21 cellular contexts compared by ENCODE assay signal in the genomic region with DNA sequence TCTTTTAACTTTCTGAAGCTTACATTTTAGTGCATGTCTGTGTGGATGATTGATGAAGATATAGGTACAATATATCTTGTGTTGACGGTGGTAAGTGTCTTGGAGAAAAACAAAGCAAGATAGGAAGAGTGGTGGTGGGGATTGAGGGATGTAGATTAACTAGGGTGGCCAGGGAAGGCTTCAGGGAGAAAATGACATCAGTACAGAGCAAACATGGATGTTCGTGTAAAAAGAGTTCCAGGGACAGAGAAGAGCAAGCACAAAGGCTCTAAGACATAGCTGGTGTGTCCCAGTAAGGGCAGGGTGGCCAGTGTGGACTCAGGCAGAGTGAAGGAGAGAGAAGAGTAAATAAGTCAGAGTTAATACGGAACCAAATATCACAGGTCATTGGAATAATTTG. TPM values are rescaled to one million over a fixed set of nuclear protein-coding genes. Genes with fewer than 3 reads are reported as not detected.
DNase-seq lines count a peak whose midpoint lies in the region; ATAC-seq, FAIRE-seq and TF ChIP-seq lines count a peak whose summit lies in the region.
"Had no signal": no experiment of that assay in that cellular context is flagged by ENCODE, and none has a peak within 500 bp of the region (broad histone marks: within the 10 kb centered on the region; RNA-seq: fewer than 3 reads in every experiment).

No MANE protein-coding gene starts in this region.

- H3K36me3 Mint-ChIP-seq in activated T-helper 17 cell treated with anti-CD3 and anti-CD28 coated beads, Interleukin-2, amount 50 U/mL, for 72 hours (ENCODE audit: low read depth) = peaks cover 7% of the 10 kb centered on the region

- no peak overlapping the region for H3K9ac ChIP-seq in mammary epithelial cell (ENCODE audit: insufficient read depth, low read length)
- no peak overlapping the region for H3K9ac ChIP-seq in H1 (replicated peaks in 1 of 4; ENCODE audit: extremely low read depth in 1 of 4, low read depth in 3 of 4, low read length in 3 of 4)
- H3K9ac ChIP-seq: BLaER1 treated with 17β-estradiol and CSF1 and Interleukin-3, amounts not matched to agents 10 nM and 100 nM had no signal

- H3K27me3 ChIP-seq in mammary epithelial cell (ENCODE audit: insufficient read depth, low read length) = no peaks in the 10 kb centered on the region
- H3K27me3 ChIP-seq in breast epithelium = no peaks in the 10 kb centered on the region
- H3K27me3 ChIP-seq in H1 (replicated peaks in 1 of 4; ENCODE audit: control insufficient read depth in 3 of 4, extremely low read depth in 1 of 4, insufficient read depth in 3 of 4, low read length in 3 of 4) = no peaks in the 10 kb centered on the region; a peak in 1 of 7 replicates
- H3K27me3 ChIP-seq: BLaER1 treated with 17β-estradiol and CSF1 and Interleukin-3, amounts not matched to agents 10 nM and 100 nM had no signal

- in situ Hi-C loops in mammary epithelial cell (cut with MboI; ENCODE audit: low sequenced_read_pairs in 2 of 2) = no loop called here

- no peak overlapping the region for H3K23ac ChIP-seq in H1 (ENCODE audit: insufficient read length)

- no peak overlapping the region for H2AK5ac ChIP-seq in H1 (ENCODE audit: low read depth, low read length)

- H4K20me1 ChIP-seq in mammary epithelial cell (ENCODE audit: insufficient read depth, low read length) (no peaks in the 10 kb centered on the region), H1 (replicated peaks in 1 of 2; ENCODE audit: control insufficient read depth in 1 of 2, insufficient read depth in 2 of 2, low read length in 2 of 2) (peaks cover under 1 to 5% of the 10 kb centered on the region in 2 experiments)

- H3K79me2 ChIP-seq in mammary epithelial cell (ENCODE audit: insufficient read depth, low read length) (peaks cover 23% of the 10 kb centered on the region), H1 (ENCODE audit: control insufficient read depth in 1 of 2, insufficient read depth in 2 of 2, low read length in 2 of 2) (peaks cover 0 to 16% of the 10 kb centered on the region in 2 experiments; a peak in 3 of 4 replicates)

- H4K8ac ChIP-seq in H1 (ENCODE audit: extremely low read depth, insufficient read depth, low read length) = no peak overlapping the region

- BruUV-seq in mammary epithelial cell (replicated peaks; lab: Mats Ljungman, UMichigan) = TSS peak; percentile 89

- DNase-seq in mammary epithelial cell (no peak), breast epithelium (ENCODE audit: low spot score in 2 of 2) (no peak), HT1080 (ENCODE audit: low read depth) (peak; percentile 3), H1 (ENCODE audit: low read depth in 1 of 2, low spot score in 2 of 2) (no peak)
- DNase-seq: AML-193; Caco-2; Calu3; CD4-positive, alpha-beta T cell; CD8-positive, alpha-beta T cell; DMS79 treated with DMSO at 0.1 percent for 48 hours; GF-D8 had no signal

- no peaks in the 10 kb centered on the region for H3K9me3 Mint-ChIP-seq in activated T-helper 17 cell treated with anti-CD3 and anti-CD28 coated beads, Interleukin-2, amount 50 U/mL, for 72 hours
- H3K9me3 Mint-ChIP-seq: CD8-positive, alpha-beta T cell had no signal

- no peaks in the 10 kb centered on the region for H3K79me1 ChIP-seq in H1 (ENCODE audit: low read depth, low read length)

- ATAC-seq in activated T-helper 17 cell treated with anti-CD3 and anti-CD28 coated beads, Interleukin-2, amount 50 U/mL, for 72 hours (replicated peaks) = no peak
- ATAC-seq: A549; CD8-positive, alpha-beta T cell had no signal

- H3K14ac ChIP-seq in H1 (ENCODE audit: insufficient read length) = no peak overlapping the region

- no peak overlapping the region for H3K27ac Mint-ChIP-seq in activated T-helper 17 cell treated with anti-CD3 and anti-CD28 coated beads, Interleukin-2, amount 50 U/mL, for 72 hours
- H3K27ac Mint-ChIP-seq: B cell; CD4-positive, alpha-beta T cell; CD8-positive, alpha-beta T cell had no signal

- H4K91ac ChIP-seq in H1 (replicated peaks; ENCODE audit: insufficient read length, low read length) = no peak overlapping the region

- POLR2A ChIA-PET in H1 (lab: Charles Lee; ENCODE audit: partially characterized antibody) = no interaction called here

- H3K27ac ChIP-seq in mammary epithelial cell (ENCODE audit: insufficient read depth, low read depth, low read length) = no peak overlapping the region
- H3K27ac ChIP-seq in breast epithelium = no peak overlapping the region
- no peak overlapping the region for H3K27ac ChIP-seq in H1 (ENCODE audit: low read depth, low read length)
- H3K27ac ChIP-seq: 22Rv1; A549; BLaER1 treated with 17β-estradiol and CSF1 and Interleukin-3, amounts not matched to agents 10 nM and 100 nM; C4-2B had no signal

- H2BK12ac ChIP-seq in H1 (ENCODE audit: low read depth, low read length) = no peak overlapping the region

- H2BK20ac ChIP-seq in H1 (ENCODE audit: low read length) = no peak overlapping the region

- H3K36me3 ChIP-seq in mammary epithelial cell (ENCODE audit: insufficient read depth, low read length) (no peaks in the 10 kb centered on the region), breast epithelium (no peaks in the 10 kb centered on the region), H1 (ENCODE audit: control insufficient read depth in 2 of 4, insufficient read depth in 4 of 4, low read length in 3 of 4) (no peaks in the 10 kb centered on the region)
- H3K36me3 ChIP-seq: BLaER1 treated with 17β-estradiol and CSF1 and Interleukin-3, amounts not matched to agents 10 nM and 100 nM had no signal

- H3K18ac ChIP-seq in H1 (ENCODE audit: extremely low read depth, low read length) = no peak overlapping the region

- intact Hi-C loops in mammary epithelial cell (cut with micrococcal nuclease) (no loop called here), breast epithelium (cut with DNase I; ENCODE audit: low total_unique reads) (no loop called here)

- H3K56ac ChIP-seq in H1 (replicated peaks; ENCODE audit: insufficient read length, low read depth, low read length) = no peak overlapping the region

- H2AFZ ChIP-seq in mammary epithelial cell (ENCODE audit: low read depth, low read length) = no peak overlapping the region
- no peak overlapping the region for H2AFZ ChIP-seq in H1 (ENCODE audit: low read length)

- H3K4me3 ChIP-seq in mammary epithelial cell (replicated peaks in 1 of 3; ENCODE audit: insufficient read depth in 1 of 3, low read depth in 2 of 3, low read length in 3 of 3) = no peak overlapping the region
- no peak overlapping the region for H3K4me3 ChIP-seq in breast epithelium
- H3K4me3 ChIP-seq in H1 (ENCODE audit: extremely low read depth in 1 of 4, insufficient read depth in 2 of 4, low read depth in 3 of 4, low read length in 4 of 4) = no peak overlapping the region
- H3K4me3 ChIP-seq: A549; BLaER1 treated with 17β-estradiol and CSF1 and Interleukin-3, amounts not matched to agents 10 nM and 100 nM had no signal

- no peak overlapping the region for H2BK5ac ChIP-seq in H1 (ENCODE audit: low read depth, low read length)

- H4K5ac ChIP-seq in H1 (ENCODE audit: insufficient read length, low read depth, low read length) = no peak overlapping the region

- WGBS in mammary epithelial cell (ENCODE audit: low coverage, missing lambda C conversion rate) = 86% methylated on average over 3 of the region's 3 CpGs
- 93% methylated on average over 3 of the region's 3 CpGs; no CpG with 5 or more reads in 1 of the 2 experiments for WGBS in H1 (ENCODE audit: extremely low coverage in 1 of 2, insufficient coverage in 1 of 2, insufficient read length in 1 of 2, insufficient replicate concordance in 2 of 2, low coverage in 1 of 2, low lambda C conversion rate in 2 of 2, missing lambda C conversion rate in 1 of 2), 2 experiments

- no peaks in the 10 kb centered on the region for H3K9me3 ChIP-seq in mammary epithelial cell (replicated peaks; ENCODE audit: insufficient read depth, low read length)
- H3K9me3 ChIP-seq in breast epithelium = no peaks in the 10 kb centered on the region
- H3K9me3 ChIP-seq in H1 (ENCODE audit: insufficient read depth in 2 of 2, low read depth in 1 of 2, low read length in 1 of 2) = peaks cover 0 to 3% of the 10 kb centered on the region in 2 experiments; a peak in 1 of 4 replicates

- no peaks in the 10 kb centered on the region for H3K27me3 Mint-ChIP-seq in activated T-helper 17 cell treated with anti-CD3 and anti-CD28 coated beads, Interleukin-2, amount 50 U/mL, for 72 hours
- H3K27me3 Mint-ChIP-seq: B cell; CD4-positive, alpha-beta T cell had no signal

- peaks cover 12% of the 10 kb centered on the region for H3K23me2 ChIP-seq in H1 (ENCODE audit: low read depth, low read length)

- peaks cover 6% of the 10 kb centered on the region for H3K4me1 Mint-ChIP-seq in activated T-helper 17 cell treated with anti-CD3 and anti-CD28 coated beads, Interleukin-2, amount 50 U/mL, for 72 hours

- TF ChIP-seq CTCF in mammary epithelial cell (conservative IDR thresholded peaks at IDR 0.05 in 1 of 2, IDR thresholded peaks at IDR 0.05 in 1 of 2; ENCODE audit: extremely low read depth in 1 of 2, insufficient read depth in 1 of 2, low read depth in 1 of 2, low read length in 2 of 2) = no peak
- no peak for TF ChIP-seq CTCF in breast epithelium (IDR thresholded peaks at IDR 0.05)
- TF ChIP-seq CTCF in H1 (IDR thresholded peaks at IDR 0.05; ENCODE audit: control extremely low read depth in 1 of 3, insufficient read depth in 1 of 3, low read depth in 1 of 3, low read length in 3 of 3) = no peak

- no peak overlapping the region for H2BK15ac ChIP-seq in H1 (ENCODE audit: low read length)

- CTCF ChIA-PET in mammary epithelial cell (lab: Charles Lee; ENCODE audit: low non-redundant PET) (no interaction called here), H1 (lab: Charles Lee; ENCODE audit: partially characterized antibody) (interaction anchor here (0.7 to 1.4 kb wide), 3 partner anchors 41 to 247 kb away, joined by 3 to 4 read pairs (median 3); no protein-coding TSS in a partner anchor)

- H2BK120ac ChIP-seq in H1 (replicated peaks; ENCODE audit: low read depth, low read length) = no peak overlapping the region

- dilution Hi-C loops in mammary epithelial cell (cut with HindIII; ENCODE audit: low sequenced_read_pairs) = no loop called here

- H3K4me2 ChIP-seq in mammary epithelial cell (ENCODE audit: insufficient read depth, low read depth, low read length) (no peak overlapping the region), H1 (ENCODE audit: insufficient read depth in 1 of 2, low read depth in 2 of 2, low read length in 2 of 2) (no peak overlapping the region)
- H3K4me2 ChIP-seq: A549; BLaER1 treated with 17β-estradiol and CSF1 and Interleukin-3, amounts not matched to agents 10 nM and 100 nM had no signal

- TF ChIP-seq POLR2A in breast epithelium (IDR thresholded peaks at IDR 0.05) = no peak
- peak in 1 of 2 experiments; percentile 62; a peak in 1 of 3 replicates for TF ChIP-seq POLR2A in H1 (IDR thresholded peaks at IDR 0.05; ENCODE audit: control extremely low read depth in 1 of 2, low read depth in 2 of 2, low read length in 2 of 2)

- no peak for TF ChIP-seq RAD21 in H1 (IDR thresholded peaks at IDR 0.05 in 1 of 2, conservative IDR thresholded peaks at IDR 0.05 in 1 of 2; ENCODE audit: low read depth in 2 of 2, low read length in 2 of 2)

- no peak for TF ChIP-seq EP300 in H1 (IDR thresholded peaks at IDR 0.05; ENCODE audit: borderline replicate concordance in 1 of 2, low read depth in 2 of 2, low read length in 2 of 2)

- no peak overlapping the region for H3K4me3 Mint-ChIP-seq in activated T-helper 17 cell treated with anti-CD3 and anti-CD28 coated beads, Interleukin-2, amount 50 U/mL, for 72 hours
- H3K4me3 Mint-ChIP-seq: B cell; CD4-positive, alpha-beta T cell; CD8-positive, alpha-beta T cell had no signal

- no peak overlapping the region for H3K4ac ChIP-seq in H1 (replicated peaks; ENCODE audit: insufficient read length, low read depth, low read length)

- FAIRE-seq in H1 (lab: Jason Lieb, UNC) = no peak
- FAIRE-seq: A549, D721Med, G401.6, GM12891, GM19239 had no signal

- H3K4me1 ChIP-seq in mammary epithelial cell (ENCODE audit: insufficient read depth, low read length) = peaks cover 15% of the 10 kb centered on the region
- no peaks in the 10 kb centered on the region for H3K4me1 ChIP-seq in breast epithelium
- H3K4me1 ChIP-seq in H1 (replicated peaks in 1 of 4; ENCODE audit: control insufficient read depth in 3 of 4, insufficient read depth in 4 of 4, low read length in 3 of 4) = peaks cover 0 to 5% (median 3%) of the 10 kb centered on the region in 4 experiments; a peak in 5 of 7 replicates
- H3K4me1 ChIP-seq: Caco-2 had no signal

RNA-seq across cellular contexts. Expression of a gene that starts 2.7 kb away (rescaled TPM):
- total RNA-seq in mammary epithelial cell (10 to 100 TPM; 34.9 to 74.5 TPM), breast epithelium (10 to 100 TPM; 36.4 to 46.4 (median 44.8) TPM)
- polyA plus RNA-seq in mammary epithelial cell (15.4 TPM), H1 (2011; rRNA removed) (4.2 and 6.8 TPM in 2 replicates)
- polyA minus RNA-seq in mammary epithelial cell = 40.2 TPM
- total RNA-seq in HT1080 (2014; rRNA removed; shearing (Covaris generic)) = 20.6 and 24.3 TPM in 2 replicates
- polyA plus RNA-seq in HT1080 (2015; cell fraction: cytosol; rRNA removed) = 15.3 and 19.2 TPM in 2 replicates
- 13.4 and 13.7 TPM in 2 replicates for polyA plus RNA-seq in HT1080 (2015; cell fraction: nucleus; rRNA removed)
- total RNA-seq in H1 (2021; fragmentation: NEBNext Ultra II Directional; extraction: Animal tissue kit (Norgen Biotek cat#: 25700)) = 28.2 and 28.3 TPM in 2 replicates
- 6.4 TPM for polyA plus RNA-seq in H1 (2011; cell fraction: cytosol; rRNA removed)
- polyA plus RNA-seq in H1 (2011; cell fraction: nucleus; rRNA removed) = 6.7 TPM
- 6.7 to 15.5 TPM (median 8.6 TPM) in 4 replicates for polyA plus RNA-seq in H1 (2012, experiment 1 of 2)
- 1.0 TPM for polyA plus RNA-seq in H1 (2012, experiment 2 of 2)
- 33.7 TPM for polyA plus RNA-seq in H1 (2013, experiment 1 of 2)
- 35.6 TPM for polyA plus RNA-seq in H1 (2013, experiment 2 of 2)
- 17.5 and 22.4 TPM in 2 replicates for polyA minus RNA-seq in H1 (2011; rRNA and poly(A)+ RNA removed)
- polyA minus RNA-seq in H1 (2011; cell fraction: cytosol; rRNA and poly(A)+ RNA removed) = 10.2 TPM
- polyA minus RNA-seq in H1 (2011; cell fraction: nucleus; rRNA and poly(A)+ RNA removed) = 27.5 TPM
- total RNA-seq in activated T-helper 17 cell treated with anti-CD3 and anti-CD28 coated beads, Interleukin-2, amount 50 U/mL, for 72 hours = 10 to 100 TPM in 1 of 2 donors, 1 to 10 TPM in 1; 7.7 to 21.5 TPM
